1 cellular context compared by ENCODE assay signal in the genomic region with DNA sequence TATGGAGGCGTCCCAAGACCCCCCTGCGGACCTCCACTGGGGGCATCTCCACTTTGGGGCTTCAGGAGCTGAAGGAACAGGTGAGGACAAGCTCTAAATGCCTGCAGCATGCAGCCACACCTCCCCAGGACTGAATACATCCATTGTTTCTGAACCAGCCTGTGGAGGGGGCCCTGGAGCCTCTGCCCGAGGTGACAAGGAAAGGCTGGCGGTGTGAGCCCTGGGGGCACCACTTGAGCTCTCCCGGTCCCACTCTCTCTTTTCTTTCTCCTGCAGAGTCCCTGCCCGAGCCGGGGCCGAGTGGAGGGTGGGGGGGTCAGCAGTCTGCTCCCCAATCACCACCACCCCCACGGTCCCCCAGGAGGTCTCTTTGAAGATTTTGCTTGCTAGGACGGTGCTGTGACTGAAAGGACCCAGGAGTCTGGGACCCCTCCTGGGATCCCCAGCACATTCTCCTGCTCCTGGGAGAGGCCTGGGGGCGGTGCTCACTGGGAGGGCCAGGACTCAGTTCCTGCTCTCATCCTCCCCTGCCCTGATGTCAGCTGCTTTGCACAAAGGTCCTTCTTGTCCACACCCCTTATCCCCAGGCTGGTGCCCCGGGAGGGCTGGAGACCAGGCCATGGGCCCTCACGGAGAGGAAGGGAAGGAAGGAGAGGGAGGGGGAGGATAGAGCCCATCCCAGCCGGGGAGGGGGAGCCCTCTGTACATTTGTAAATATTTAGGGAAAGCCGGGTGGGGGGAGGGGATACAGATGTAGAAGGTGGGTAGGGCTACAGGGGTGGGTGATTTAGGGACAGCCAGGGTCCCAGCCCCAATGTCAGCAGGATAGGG.
TF ChIP-seq lines count a peak whose summit lies in the region.

No MANE protein-coding gene starts in this region.

TF ChIP-seq in HepG2, 621 proteins besides CTCF, POLR2A, EP300 and RAD21 (continued from another document):
- TF ChIP-seq, protein P1, sequence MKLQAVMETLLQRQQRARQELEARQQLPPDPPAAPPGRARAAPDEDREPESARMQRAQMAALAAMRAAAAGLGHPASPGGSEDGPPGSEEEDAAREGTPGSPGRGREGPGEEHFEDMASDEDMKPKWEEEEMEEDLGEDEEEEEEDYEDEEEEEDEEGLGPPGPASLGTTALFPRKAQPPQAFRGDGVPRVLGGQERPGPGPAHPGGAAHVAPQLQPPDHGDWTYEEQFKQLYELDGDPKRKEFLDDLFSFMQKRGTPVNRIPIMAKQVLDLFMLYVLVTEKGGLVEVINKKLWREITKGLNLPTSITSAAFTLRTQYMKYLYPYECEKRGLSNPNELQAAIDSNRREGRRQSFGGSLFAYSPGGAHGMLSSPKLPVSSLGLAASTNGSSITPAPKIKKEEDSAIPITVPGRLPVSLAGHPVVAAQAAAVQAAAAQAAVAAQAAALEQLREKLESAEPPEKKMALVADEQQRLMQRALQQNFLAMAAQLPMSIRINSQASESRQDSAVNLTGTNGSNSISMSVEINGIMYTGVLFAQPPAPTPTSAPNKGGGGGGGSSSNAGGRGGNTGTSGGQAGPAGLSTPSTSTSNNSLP (IDR thresholded peaks at IDR 0.05; ENCODE audit: low read depth, low read length), result no peak
- TF ChIP-seq PAF1 (CRISPR knock-in tag; IDR thresholded peaks at IDR 0.05), result peak; percentile 65; the same call in 1 of the 2 replicates
- TF ChIP-seq HMG20B (CRISPR knock-in tag; conservative IDR thresholded peaks at IDR 0.05), result no peak
- TF ChIP-seq ZMYM3 (CRISPR knock-in tag; IDR thresholded peaks at IDR 0.05), result no peak
- TF ChIP-seq KDM6A (CRISPR knock-in tag; IDR thresholded peaks at IDR 0.05; ENCODE audit: low read depth), result no peak
- no peak for TF ChIP-seq AHR (CRISPR knock-in tag; IDR thresholded peaks at IDR 0.05)
- TF ChIP-seq FOXP1 (IDR thresholded peaks at IDR 0.05), result no peak
- TF ChIP-seq FOXP1 (CRISPR knock-in tag; IDR thresholded peaks at IDR 0.05), result no peak
- no peak for TF ChIP-seq HCFC1 (IDR thresholded peaks at IDR 0.05; ENCODE audit: low read depth, low read length)
- TF ChIP-seq, protein P2, sequence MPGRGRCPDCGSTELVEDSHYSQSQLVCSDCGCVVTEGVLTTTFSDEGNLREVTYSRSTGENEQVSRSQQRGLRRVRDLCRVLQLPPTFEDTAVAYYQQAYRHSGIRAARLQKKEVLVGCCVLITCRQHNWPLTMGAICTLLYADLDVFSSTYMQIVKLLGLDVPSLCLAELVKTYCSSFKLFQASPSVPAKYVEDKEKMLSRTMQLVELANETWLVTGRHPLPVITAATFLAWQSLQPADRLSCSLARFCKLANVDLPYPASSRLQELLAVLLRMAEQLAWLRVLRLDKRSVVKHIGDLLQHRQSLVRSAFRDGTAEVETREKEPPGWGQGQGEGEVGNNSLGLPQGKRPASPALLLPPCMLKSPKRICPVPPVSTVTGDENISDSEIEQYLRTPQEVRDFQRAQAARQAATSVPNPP (CRISPR knock-in tag; IDR thresholded peaks at IDR 0.05), result no peak
